ENCODE assay signal across 16 cellular contexts in genomic region chr5:11247224-11247623, GRCh38.
"Had no signal": no experiment of that assay in that cellular context is flagged by ENCODE, and none has a peak within 500 bp of the region (broad histone marks: within the 10 kb centered on the region; RNA-seq: fewer than 3 reads in every experiment).

No MANE protein-coding gene starts in this region.

- H3K27me3 Mint-ChIP-seq: activated CD8-positive, alpha-beta T cell treated with anti-CD3 and anti-CD28 coated beads for 36 hours; natural killer cell treated with Interleukin-12 subunit alpha and Interleukin-12 subunit beta and Interleukin-15 and Interleukin-18, amount 100 ng/mL, for 72 hours had no signal

- H3K4me1 ChIP-seq: heart left ventricle, left ventricle myocardium inferior, sigmoid colon, stomach had no signal

- ATAC-seq: activated CD8-positive, alpha-beta T cell treated with anti-CD3 and anti-CD28 coated beads for 36 hours; heart left ventricle; natural killer cell treated with Interleukin-12 subunit alpha and Interleukin-12 subunit beta and Interleukin-15 and Interleukin-18, amount 100 ng/mL, for 72 hours had no signal

- H3K4me1 Mint-ChIP-seq: memory B cell had no signal

- H3K36me3 ChIP-seq: heart left ventricle, left ventricle myocardium inferior, sigmoid colon, stomach, thoracic aorta had no signal

- H3K27ac ChIP-seq: heart left ventricle, left ventricle myocardium inferior, sigmoid colon, stomach, thoracic aorta, VCaP had no signal

- H3K36me3 Mint-ChIP-seq: memory B cell; natural killer cell treated with Interleukin-12 subunit alpha and Interleukin-12 subunit beta and Interleukin-15 and Interleukin-18, amount 100 ng/mL, for 72 hours had no signal

- H3K27ac Mint-ChIP-seq: activated CD8-positive, alpha-beta T cell treated with anti-CD3 and anti-CD28 coated beads for 36 hours; memory B cell; natural killer cell treated with Interleukin-12 subunit alpha and Interleukin-12 subunit beta and Interleukin-15 and Interleukin-18, amount 100 ng/mL, for 72 hours had no signal

- H3K4me3 ChIP-seq: heart left ventricle, left ventricle myocardium inferior, sigmoid colon, stomach, thoracic aorta had no signal

- H3K4me3 Mint-ChIP-seq: activated CD8-positive, alpha-beta T cell treated with anti-CD3 and anti-CD28 coated beads for 36 hours; memory B cell; natural killer cell treated with Interleukin-12 subunit alpha and Interleukin-12 subunit beta and Interleukin-15 and Interleukin-18, amount 100 ng/mL, for 72 hours had no signal

- H3K9me3 ChIP-seq: heart left ventricle, left ventricle myocardium inferior, sigmoid colon, stomach, thoracic aorta had no signal

- H3K9me3 Mint-ChIP-seq: activated CD8-positive, alpha-beta T cell treated with anti-CD3 and anti-CD28 coated beads for 36 hours; memory B cell; natural killer cell treated with Interleukin-12 subunit alpha and Interleukin-12 subunit beta and Interleukin-15 and Interleukin-18, amount 100 ng/mL, for 72 hours had no signal

- DNase-seq: activated CD4-positive, alpha-beta T cell treated with anti-CD3 and anti-CD28 coated beads for 4 hours; activated CD8-positive, alpha-beta memory T cell treated with anti-CD3 and anti-CD28 coated beads, Interleukin-2, amount 50 U/mL, for 4 hours; activated CD8-positive, alpha-beta T cell treated with anti-CD3 and anti-CD28 coated beads for 36 hours; aorta; foreskin melanocyte; heart left ventricle; kidney; left ventricle myocardium inferior; sigmoid colon; stimulated activated CD4-positive, alpha-beta T cell treated with anti-CD3 and anti-CD28 coated beads, Interleukin-12 subunit alpha, Interleukin-12 subunit beta, amount 100 ng/mL, for 4 hours; stimulated activated CD4-positive, alpha-beta T cell treated with anti-CD3 and anti-CD28 coated beads, Interleukin-2, amount 100 ng/mL, for 48 hours; stomach had no signal

- H3K27me3 ChIP-seq: heart left ventricle, sigmoid colon, stomach had no signal
